Comparison of ENCODE assay signal across 1 cellular context in the genomic region with DNA sequence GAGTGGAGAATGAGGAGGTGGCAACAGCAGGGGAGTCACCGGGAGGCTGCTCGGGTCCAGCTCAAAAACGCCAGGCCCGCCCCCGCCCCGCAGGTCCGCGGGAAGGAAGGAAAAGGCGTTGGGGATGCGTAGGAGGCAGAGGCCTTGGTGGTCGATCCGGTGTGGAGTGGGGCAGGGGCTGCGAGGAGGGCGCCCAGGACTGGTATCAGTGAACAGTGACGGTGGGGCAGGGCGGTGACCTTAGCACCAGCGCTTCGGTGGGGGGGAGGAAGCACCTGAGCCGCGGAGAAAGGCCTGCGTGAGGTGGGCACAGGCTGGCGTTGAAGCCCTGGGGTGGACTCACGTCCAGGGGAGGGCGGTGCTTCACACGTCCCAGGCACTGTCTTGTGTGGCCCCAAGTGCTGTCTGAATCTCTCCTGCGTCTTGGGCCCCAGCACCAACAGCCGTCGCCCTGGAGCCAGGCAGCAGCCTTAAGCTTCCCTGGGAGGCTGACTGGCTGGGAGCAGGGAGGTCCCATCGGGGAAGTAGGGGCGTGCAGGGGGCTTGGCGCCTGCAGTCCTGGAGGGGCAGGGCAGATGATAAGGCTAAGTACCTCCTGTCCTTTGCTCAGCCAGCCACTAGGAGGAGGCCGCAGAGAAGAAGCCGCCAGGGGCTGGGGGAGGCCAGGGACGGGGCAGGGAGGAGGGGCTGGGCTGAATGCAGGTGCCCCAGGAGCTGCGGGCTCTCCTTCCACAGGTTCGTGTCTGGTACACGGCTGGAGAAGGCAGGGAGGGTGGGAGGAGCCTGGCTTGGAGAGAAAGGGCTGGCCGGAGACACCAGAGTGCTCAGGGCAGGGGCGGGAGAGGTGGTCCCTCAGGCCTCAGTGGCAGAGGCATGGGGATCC.
A peak's percentile ranks its signal among the peaks of the same experiment; 100 is the strongest.
TF ChIP-seq lines count a peak whose summit lies in the region.

No MANE protein-coding gene starts in this region.

TF ChIP-seq in HEK293, 187 proteins besides CTCF, POLR2A, EP300 and RAD21 (continues in another document):
- TF ChIP-seq EGR2 (tag by site-specific recombination; IDR thresholded peaks at IDR 0.05; ENCODE audit: low read depth) (peak; percentile 82), SP2 (tag by site-specific recombination; IDR thresholded peaks at IDR 0.05) (peak; percentile 61), ZNF514 (tag by site-specific recombination; IDR thresholded peaks at IDR 0.05) (no peak), ZNF433 (tag by site-specific recombination; IDR thresholded peaks at IDR 0.05; ENCODE audit: low read depth) (no peak), SCRT1 (tag by site-specific recombination; IDR thresholded peaks at IDR 0.05; ENCODE audit: borderline replicate concordance) (no peak), ZBTB20 (tag by site-specific recombination; IDR thresholded peaks at IDR 0.05) (peak; percentile 77), ZSCAN16 (tag by site-specific recombination; IDR thresholded peaks at IDR 0.05) (no peak), ZNF600 (tag by site-specific recombination; IDR thresholded peaks at IDR 0.05) (peak; percentile 68; the same call in 1 of the 2 replicates), ZNF155 (tag by site-specific recombination; IDR thresholded peaks at IDR 0.05) (no peak), ZNF837 (tag by site-specific recombination; IDR thresholded peaks at IDR 0.05) (no peak), ZNF777 (tag by site-specific recombination; IDR thresholded peaks at IDR 0.05; ENCODE audit: borderline replicate concordance) (peak; percentile 67; the same call in 1 of the 2 replicates), ZNF776 (tag by site-specific recombination; IDR thresholded peaks at IDR 0.05; ENCODE audit: borderline replicate concordance) (no peak), GLIS1 (tag by site-specific recombination; IDR thresholded peaks at IDR 0.05) (peak; percentile 80), ZXDB (tag by site-specific recombination; IDR thresholded peaks at IDR 0.05) (0 out of 2 replicates have a peak, but pooled peaks have one; percentile 21), GLIS2 (tag by site-specific recombination; IDR thresholded peaks at IDR 0.05) (peak; percentile 93), PRDM1 (tag by site-specific recombination; IDR thresholded peaks at IDR 0.05) (no peak), ZFHX2 (tag by site-specific recombination; conservative IDR thresholded peaks at IDR 0.05) (peak; percentile 96), ZNF791 (tag by site-specific recombination; IDR thresholded peaks at IDR 0.05) (no peak), MZF1 (tag by site-specific recombination; IDR thresholded peaks at IDR 0.05; ENCODE audit: borderline replicate concordance) (no peak), ZNF670 (tag by site-specific recombination; IDR thresholded peaks at IDR 0.05; ENCODE audit: low read depth) (no peak), ZNF610 (tag by site-specific recombination; IDR thresholded peaks at IDR 0.05; ENCODE audit: borderline replicate concordance) (no peak), ZNF660 (tag by site-specific recombination; IDR thresholded peaks at IDR 0.05) (no peak), ZNF174 (tag by site-specific recombination; IDR thresholded peaks at IDR 0.05) (no peak), ZNF341 (tag by site-specific recombination; IDR thresholded peaks at IDR 0.05; ENCODE audit: low read depth) (0 out of 2 replicates have a peak, but pooled peaks have one; percentile 12), ZSCAN30 (tag by site-specific recombination; IDR thresholded peaks at IDR 0.05) (peak; percentile 21; the same call in 1 of the 2 replicates), ZNF133 (tag by site-specific recombination; IDR thresholded peaks at IDR 0.05) (no peak), SP3 (tag by site-specific recombination; IDR thresholded peaks at IDR 0.05) (peak; percentile 64), ZNF221 (tag by site-specific recombination; IDR thresholded peaks at IDR 0.05; ENCODE audit: borderline replicate concordance) (no peak), ZBTB48 (tag by site-specific recombination; IDR thresholded peaks at IDR 0.05) (peak; percentile 60; the same call in 1 of the 2 replicates), ZNF112 (tag by site-specific recombination; IDR thresholded peaks at IDR 0.05) (no peak), GLI4 (tag by site-specific recombination; IDR thresholded peaks at IDR 0.05) (no peak), ZNF391 (tag by site-specific recombination; IDR thresholded peaks at IDR 0.05; ENCODE audit: borderline replicate concordance, low read depth) (peak; percentile 20; the same call in 1 of the 2 replicates), ZNF366 (tag by site-specific recombination; conservative IDR thresholded peaks at IDR 0.05) (no peak), ZBTB8A (tag by site-specific recombination; IDR thresholded peaks at IDR 0.05) (peak; percentile 46; the same call in 1 of the 2 replicates), ZIC2 (tag by site-specific recombination; IDR thresholded peaks at IDR 0.05) (peak; percentile 70), ZNF76 (tag by site-specific recombination; IDR thresholded peaks at IDR 0.05; ENCODE audit: borderline replicate concordance, low read depth) (0 out of 2 replicates have a peak, but pooled peaks have one; percentile 29), ZNF132 (tag by site-specific recombination; IDR thresholded peaks at IDR 0.05; ENCODE audit: borderline replicate concordance) (no peak), IKZF3 (tag by site-specific recombination; IDR thresholded peaks at IDR 0.05) (0 out of 2 replicates have a peak, but pooled peaks have one; percentile 1), RBAK (tag by site-specific recombination; IDR thresholded peaks at IDR 0.05) (no peak)
- TF ChIP-seq, protein P1, sequence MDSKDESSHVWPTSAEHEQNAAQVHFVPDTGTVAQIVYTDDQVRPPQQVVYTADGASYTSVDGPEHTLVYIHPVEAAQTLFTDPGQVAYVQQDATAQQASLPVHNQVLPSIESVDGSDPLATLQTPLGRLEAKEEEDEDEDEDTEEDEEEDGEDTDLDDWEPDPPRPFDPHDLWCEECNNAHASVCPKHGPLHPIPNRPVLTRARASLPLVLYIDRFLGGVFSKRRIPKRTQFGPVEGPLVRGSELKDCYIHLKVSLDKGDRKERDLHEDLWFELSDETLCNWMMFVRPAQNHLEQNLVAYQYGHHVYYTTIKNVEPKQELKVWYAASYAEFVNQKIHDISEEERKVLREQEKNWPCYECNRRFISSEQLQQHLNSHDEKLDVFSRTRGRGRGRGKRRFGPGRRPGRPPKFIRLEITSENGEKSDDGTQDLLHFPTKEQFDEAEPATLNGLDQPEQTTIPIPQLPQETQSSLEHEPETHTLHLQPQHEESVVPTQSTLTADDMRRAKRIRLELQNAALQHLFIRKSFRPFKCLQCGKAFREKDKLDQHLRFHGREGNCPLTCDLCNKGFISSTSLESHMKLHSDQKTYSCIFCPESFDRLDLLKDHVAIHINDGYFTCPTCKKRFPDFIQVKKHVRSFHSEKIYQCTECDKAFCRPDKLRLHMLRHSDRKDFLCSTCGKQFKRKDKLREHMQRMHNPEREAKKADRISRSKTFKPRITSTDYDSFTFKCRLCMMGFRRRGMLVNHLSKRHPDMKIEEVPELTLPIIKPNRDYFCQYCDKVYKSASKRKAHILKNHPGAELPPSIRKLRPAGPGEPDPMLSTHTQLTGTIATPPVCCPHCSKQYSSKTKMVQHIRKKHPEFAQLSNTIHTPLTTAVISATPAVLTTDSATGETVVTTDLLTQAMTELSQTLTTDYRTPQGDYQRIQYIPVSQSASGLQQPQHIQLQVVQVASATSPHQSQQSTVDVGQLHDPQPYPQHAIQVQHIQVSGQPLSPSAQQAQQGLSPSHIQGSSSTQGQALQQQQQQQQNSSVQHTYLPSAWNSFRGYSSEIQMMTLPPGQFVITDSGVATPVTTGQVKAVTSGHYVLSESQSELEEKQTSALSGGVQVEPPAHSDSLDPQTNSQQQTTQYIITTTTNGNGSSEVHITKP (tag by site-specific recombination; IDR thresholded peaks at IDR 0.05) = peak; percentile 90
- TF ChIP-seq, protein P2, sequence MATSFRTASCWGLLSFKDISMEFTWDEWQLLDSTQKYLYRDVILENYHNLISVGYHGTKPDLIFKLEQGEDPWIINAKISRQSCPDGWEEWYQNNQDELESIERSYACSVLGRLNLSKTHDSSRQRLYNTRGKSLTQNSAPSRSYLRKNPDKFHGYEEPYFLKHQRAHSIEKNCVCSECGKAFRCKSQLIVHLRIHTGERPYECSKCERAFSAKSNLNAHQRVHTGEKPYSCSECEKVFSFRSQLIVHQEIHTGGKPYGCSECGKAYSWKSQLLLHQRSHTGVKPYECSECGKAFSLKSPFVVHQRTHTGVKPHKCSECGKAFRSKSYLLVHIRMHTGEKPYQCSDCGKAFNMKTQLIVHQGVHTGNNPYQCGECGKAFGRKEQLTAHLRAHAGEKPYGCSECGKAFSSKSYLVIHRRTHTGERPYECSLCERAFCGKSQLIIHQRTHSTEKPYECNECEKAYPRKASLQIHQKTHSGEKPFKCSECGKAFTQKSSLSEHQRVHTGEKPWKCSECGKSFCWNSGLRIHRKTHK (tag by site-specific recombination; IDR thresholded peaks at IDR 0.05) = no peak
- TF ChIP-seq, protein P3, sequence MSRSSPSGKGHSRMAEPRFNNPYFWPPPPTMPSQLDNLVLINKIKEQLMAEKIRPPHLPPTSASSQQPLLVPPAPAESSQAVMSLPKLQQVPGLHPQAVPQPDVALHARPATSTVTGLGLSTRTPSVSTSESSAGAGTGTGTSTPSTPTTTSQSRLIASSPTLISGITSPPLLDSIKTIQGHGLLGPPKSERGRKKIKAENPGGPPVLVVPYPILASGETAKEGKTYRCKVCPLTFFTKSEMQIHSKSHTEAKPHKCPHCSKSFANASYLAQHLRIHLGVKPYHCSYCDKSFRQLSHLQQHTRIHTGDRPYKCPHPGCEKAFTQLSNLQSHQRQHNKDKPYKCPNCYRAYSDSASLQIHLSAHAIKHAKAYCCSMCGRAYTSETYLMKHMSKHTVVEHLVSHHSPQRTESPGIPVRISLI (tag by site-specific recombination; IDR thresholded peaks at IDR 0.05) = no peak
- TF ChIP-seq, protein P4, sequence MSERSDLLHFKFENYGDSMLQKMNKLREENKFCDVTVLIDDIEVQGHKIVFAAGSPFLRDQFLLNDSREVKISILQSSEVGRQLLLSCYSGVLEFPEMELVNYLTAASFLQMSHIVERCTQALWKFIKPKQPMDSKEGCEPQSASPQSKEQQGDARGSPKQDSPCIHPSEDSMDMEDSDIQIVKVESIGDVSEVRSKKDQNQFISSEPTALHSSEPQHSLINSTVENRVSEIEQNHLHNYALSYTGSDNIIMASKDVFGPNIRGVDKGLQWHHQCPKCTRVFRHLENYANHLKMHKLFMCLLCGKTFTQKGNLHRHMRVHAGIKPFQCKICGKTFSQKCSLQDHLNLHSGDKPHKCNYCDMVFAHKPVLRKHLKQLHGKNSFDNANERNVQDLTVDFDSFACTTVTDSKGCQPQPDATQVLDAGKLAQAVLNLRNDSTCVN (tag by site-specific recombination; optimal IDR thresholded peaks at IDR 0.05) = peak; percentile 19
- TF ChIP-seq, protein P5, sequence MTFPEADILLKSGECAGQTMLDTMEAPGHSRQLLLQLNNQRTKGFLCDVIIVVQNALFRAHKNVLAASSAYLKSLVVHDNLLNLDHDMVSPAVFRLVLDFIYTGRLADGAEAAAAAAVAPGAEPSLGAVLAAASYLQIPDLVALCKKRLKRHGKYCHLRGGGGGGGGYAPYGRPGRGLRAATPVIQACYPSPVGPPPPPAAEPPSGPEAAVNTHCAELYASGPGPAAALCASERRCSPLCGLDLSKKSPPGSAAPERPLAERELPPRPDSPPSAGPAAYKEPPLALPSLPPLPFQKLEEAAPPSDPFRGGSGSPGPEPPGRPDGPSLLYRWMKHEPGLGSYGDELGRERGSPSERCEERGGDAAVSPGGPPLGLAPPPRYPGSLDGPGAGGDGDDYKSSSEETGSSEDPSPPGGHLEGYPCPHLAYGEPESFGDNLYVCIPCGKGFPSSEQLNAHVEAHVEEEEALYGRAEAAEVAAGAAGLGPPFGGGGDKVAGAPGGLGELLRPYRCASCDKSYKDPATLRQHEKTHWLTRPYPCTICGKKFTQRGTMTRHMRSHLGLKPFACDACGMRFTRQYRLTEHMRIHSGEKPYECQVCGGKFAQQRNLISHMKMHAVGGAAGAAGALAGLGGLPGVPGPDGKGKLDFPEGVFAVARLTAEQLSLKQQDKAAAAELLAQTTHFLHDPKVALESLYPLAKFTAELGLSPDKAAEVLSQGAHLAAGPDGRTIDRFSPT (tag by site-specific recombination; IDR thresholded peaks at IDR 0.05) = peak; percentile 60
- TF ChIP-seq, protein P6, sequence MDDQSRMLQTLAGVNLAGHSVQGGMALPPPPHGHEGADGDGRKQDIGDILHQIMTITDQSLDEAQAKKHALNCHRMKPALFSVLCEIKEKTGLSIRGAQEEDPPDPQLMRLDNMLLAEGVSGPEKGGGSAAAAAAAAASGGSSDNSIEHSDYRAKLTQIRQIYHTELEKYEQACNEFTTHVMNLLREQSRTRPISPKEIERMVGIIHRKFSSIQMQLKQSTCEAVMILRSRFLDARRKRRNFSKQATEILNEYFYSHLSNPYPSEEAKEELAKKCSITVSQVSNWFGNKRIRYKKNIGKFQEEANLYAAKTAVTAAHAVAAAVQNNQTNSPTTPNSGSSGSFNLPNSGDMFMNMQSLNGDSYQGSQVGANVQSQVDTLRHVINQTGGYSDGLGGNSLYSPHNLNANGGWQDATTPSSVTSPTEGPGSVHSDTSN (CRISPR knock-in tag; IDR thresholded peaks at IDR 0.05) = peak; percentile 46; the same call in 1 of the 2 replicates
- TF ChIP-seq, protein P7, sequence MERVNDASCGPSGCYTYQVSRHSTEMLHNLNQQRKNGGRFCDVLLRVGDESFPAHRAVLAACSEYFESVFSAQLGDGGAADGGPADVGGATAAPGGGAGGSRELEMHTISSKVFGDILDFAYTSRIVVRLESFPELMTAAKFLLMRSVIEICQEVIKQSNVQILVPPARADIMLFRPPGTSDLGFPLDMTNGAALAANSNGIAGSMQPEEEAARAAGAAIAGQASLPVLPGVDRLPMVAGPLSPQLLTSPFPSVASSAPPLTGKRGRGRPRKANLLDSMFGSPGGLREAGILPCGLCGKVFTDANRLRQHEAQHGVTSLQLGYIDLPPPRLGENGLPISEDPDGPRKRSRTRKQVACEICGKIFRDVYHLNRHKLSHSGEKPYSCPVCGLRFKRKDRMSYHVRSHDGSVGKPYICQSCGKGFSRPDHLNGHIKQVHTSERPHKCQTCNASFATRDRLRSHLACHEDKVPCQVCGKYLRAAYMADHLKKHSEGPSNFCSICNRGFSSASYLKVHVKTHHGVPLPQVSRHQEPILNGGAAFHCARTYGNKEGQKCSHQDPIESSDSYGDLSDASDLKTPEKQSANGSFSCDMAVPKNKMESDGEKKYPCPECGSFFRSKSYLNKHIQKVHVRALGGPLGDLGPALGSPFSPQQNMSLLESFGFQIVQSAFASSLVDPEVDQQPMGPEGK (tag by site-specific recombination; IDR thresholded peaks at IDR 0.05) = peak; percentile 84
